Comparison of ENCODE assay signal across 1 cellular context in the genomic region with DNA sequence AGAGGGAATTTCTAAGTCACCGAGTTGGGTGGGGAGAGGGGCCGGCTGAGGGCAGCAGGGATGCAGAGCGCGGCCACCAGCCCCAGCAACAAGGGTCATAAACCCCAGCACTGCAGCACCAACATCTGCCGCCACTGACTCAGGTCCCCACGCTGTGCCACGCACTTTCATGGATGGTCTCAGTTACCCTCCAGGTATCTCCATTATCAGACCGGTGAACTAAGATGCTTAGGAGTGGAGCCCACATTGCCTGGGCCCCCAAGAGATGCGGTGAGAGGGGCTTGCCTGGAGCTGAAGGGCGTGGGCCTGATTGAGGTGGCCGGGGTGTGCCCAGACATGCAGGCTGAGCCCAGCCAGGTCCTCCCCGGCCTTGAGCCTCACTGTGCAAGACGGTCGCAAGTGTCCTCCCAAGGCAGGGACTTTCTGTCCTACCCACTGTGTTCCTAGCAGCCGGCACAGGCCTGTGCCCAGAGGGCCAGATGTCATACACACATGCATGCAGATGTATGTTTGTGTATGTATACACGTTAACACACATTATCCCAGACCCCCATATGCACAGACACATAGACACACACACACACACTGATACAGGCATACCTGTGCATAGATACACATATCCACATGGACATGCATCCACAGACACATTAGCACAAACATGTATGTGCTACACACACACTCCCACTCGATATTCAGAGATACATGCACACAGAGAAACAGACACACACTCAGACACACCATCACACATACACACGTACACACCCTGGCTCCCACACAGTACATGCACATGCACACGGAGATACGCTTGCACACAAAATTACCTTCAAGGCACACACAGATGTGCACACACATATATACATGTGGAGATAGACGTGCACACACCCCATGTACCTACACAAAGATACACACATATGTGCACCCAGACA.
TF ChIP-seq lines count a peak whose summit lies in the region.

No MANE protein-coding gene starts in this region.

TF ChIP-seq in GM12878, 131 proteins besides CTCF, POLR2A, EP300 and RAD21:
- TF ChIP-seq HDGF (IDR thresholded peaks at IDR 0.05) (0 out of 2 replicates have a peak, but pooled peaks have one; percentile 34), SUPT20H (IDR thresholded peaks at IDR 0.05; ENCODE audit: borderline replicate concordance, control insufficient read depth, low read depth, low read length) (no peak), CBX3 (IDR thresholded peaks at IDR 0.05; ENCODE audit: borderline replicate concordance, low read depth) (no peak), STAT1 (conservative IDR thresholded peaks at IDR 0.05) (no peak), ESRRA (IDR thresholded peaks at IDR 0.05; ENCODE audit: low read length) (no peak), TBL1XR1 (IDR thresholded peaks at IDR 0.05; ENCODE audit: low read depth, low read length) (no peak)
- TF ChIP-seq, protein P1, sequence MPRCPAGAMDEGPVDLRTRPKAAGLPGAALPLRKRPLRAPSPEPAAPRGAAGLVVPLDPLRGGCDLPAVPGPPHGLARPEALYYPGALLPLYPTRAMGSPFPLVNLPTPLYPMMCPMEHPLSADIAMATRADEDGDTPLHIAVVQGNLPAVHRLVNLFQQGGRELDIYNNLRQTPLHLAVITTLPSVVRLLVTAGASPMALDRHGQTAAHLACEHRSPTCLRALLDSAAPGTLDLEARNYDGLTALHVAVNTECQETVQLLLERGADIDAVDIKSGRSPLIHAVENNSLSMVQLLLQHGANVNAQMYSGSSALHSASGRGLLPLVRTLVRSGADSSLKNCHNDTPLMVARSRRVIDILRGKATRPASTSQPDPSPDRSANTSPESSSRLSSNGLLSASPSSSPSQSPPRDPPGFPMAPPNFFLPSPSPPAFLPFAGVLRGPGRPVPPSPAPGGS (IDR thresholded peaks at IDR 0.05; ENCODE audit: borderline replicate concordance, insufficient read depth, low read depth, low read length, poor library complexity, severe bottlenecking) = peak; percentile 3
